In the genomic region with DNA sequence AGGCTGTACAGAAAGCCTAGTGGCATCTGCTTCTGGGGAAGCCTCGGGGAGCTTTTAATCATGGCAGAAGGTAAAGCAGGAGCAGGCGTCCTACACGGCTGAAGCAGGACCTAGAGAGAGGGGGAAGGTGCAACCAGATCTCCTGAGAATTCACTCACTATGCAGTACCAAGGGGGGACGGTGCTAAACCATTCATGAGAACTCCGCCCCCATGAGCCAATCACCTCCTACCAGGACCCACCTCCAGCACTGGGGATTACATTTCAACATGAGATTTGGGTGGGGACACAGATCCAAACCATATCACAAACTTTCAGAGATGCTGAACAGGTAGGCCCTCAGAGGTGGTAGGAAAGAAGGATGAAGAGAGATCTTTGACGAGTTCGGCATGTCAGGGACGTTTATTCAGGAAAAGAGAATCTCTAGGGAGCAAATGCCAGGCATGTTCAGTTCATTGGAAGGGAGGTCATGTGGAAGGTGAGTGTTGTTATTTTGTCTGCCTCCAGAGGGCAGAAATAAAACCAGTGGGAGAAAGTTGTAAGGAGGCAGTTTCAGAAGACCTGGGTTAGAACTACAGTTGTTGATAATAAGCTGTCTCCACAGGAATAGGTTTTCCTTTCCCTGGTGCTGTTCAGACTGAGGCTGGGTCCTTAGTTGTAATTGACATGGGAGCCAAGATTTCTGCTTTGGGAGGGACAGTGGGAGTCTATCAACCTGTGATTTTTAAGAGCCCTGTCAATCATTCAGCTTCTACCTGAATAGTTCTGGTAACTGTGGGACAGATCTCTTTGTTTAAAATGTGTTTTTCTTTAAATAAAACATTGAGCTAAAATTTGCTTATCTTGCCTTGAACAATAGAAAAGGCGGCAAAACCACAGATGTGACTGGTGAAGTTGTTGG, we compare ENCODE assay signal across 10 cellular contexts. TPM values are rescaled to one million over a fixed set of nuclear protein-coding genes. Genes with fewer than 3 reads are reported as not detected.
DNase-seq lines count a peak whose midpoint lies in the region; ATAC-seq and TF ChIP-seq lines count a peak whose summit lies in the region.
"Had no signal": no experiment of that assay in that cellular context is flagged by ENCODE, and none has a peak within 500 bp of the region (broad histone marks: within the 10 kb centered on the region; RNA-seq: fewer than 3 reads in every experiment).

No MANE protein-coding gene starts in this region.

- H3K4me3 ChIP-seq in HL-60 (replicated peaks; ENCODE audit: insufficient read depth, low read length), result no peak overlapping the region
- H3K4me3 ChIP-seq: BLaER1 treated with 17β-estradiol and CSF1 and Interleukin-3, amounts not matched to agents 10 nM and 100 nM had no signal

- TF ChIP-seq CTCF in HL-60 (IDR thresholded peaks at IDR 0.05; ENCODE audit: insufficient read depth, low read length), result peak; percentile 8

- H3K27me3 Mint-ChIP-seq in activated T-cell treated with anti-CD3 and anti-CD28 coated beads, Interleukin-2, amount 50 U/mL, for 4 hours (ENCODE audit: low read depth), result no peaks in the 10 kb centered on the region
- peaks cover 25 to 49% of the 10 kb centered on the region in 2 donors for H3K27me3 Mint-ChIP-seq in stimulated activated naive B cell treated with anti-CD40 and anti-IgM and Interleukin-4, amounts not matched to agents 10 μg/mL and 1 μg/mL and 100 μg/mL, for 72 hours

- ATAC-seq in activated T-cell treated with anti-CD3 and anti-CD28 coated beads, Interleukin-2, amount 50 U/mL, for 4 hours, result no peak
- ATAC-seq in stimulated activated naive B cell treated with anti-CD40 and anti-IgM and Interleukin-4, amounts not matched to agents 10 μg/mL and 1 μg/mL and 100 μg/mL, for 72 hours (replicated peaks), result no peak
- ATAC-seq in HG03196 (IDR thresholded peaks at IDR 0.05; ENCODE audit: unreplicated experiment) (no peak), GM21381 (IDR thresholded peaks at IDR 0.05; ENCODE audit: unreplicated experiment) (no peak)

- H3K27ac ChIP-seq in HL-60 (replicated peaks), result no peak overlapping the region; the same call in 1 of the 2 replicates
- H3K27ac ChIP-seq: BLaER1 treated with 17β-estradiol and CSF1 and Interleukin-3, amounts not matched to agents 10 nM and 100 nM had no signal

- no peaks in the 10 kb centered on the region for H3K9me3 Mint-ChIP-seq in activated T-cell treated with anti-CD3 and anti-CD28 coated beads, Interleukin-2, amount 50 U/mL, for 4 hours
- peaks cover 0 to 3% of the 10 kb centered on the region in 2 donors for H3K9me3 Mint-ChIP-seq in stimulated activated naive B cell treated with anti-CD40 and anti-IgM and Interleukin-4, amounts not matched to agents 10 μg/mL and 1 μg/mL and 100 μg/mL, for 72 hours
- H3K9me3 Mint-ChIP-seq: nephron had no signal

- H3K27me3 ChIP-seq in HL-60 (ENCODE audit: insufficient read depth, poor library complexity, severe bottlenecking), result no peaks in the 10 kb centered on the region
- H3K27me3 ChIP-seq: BLaER1 treated with 17β-estradiol and CSF1 and Interleukin-3, amounts not matched to agents 10 nM and 100 nM had no signal

- H3K4me3 Mint-ChIP-seq in activated T-cell treated with anti-CD3 and anti-CD28 coated beads, Interleukin-2, amount 50 U/mL, for 4 hours, result no peak overlapping the region
- H3K4me3 Mint-ChIP-seq in stimulated activated naive B cell treated with anti-CD40 and anti-IgM and Interleukin-4, amounts not matched to agents 10 μg/mL and 1 μg/mL and 100 μg/mL, for 72 hours, result no peak overlapping the region
- H3K4me3 Mint-ChIP-seq: nephron had no signal

- no peak overlapping the region for H3K27ac Mint-ChIP-seq in stimulated activated naive B cell treated with anti-CD40 and anti-IgM and Interleukin-4, amounts not matched to agents 10 μg/mL and 1 μg/mL and 100 μg/mL, for 72 hours

- peaks cover 15% of the 10 kb centered on the region for H3K4me1 Mint-ChIP-seq in activated T-cell treated with anti-CD3 and anti-CD28 coated beads, Interleukin-2, amount 50 U/mL, for 4 hours (ENCODE audit: low read depth)
- H3K4me1 Mint-ChIP-seq in stimulated activated naive B cell treated with anti-CD40 and anti-IgM and Interleukin-4, amounts not matched to agents 10 μg/mL and 1 μg/mL and 100 μg/mL, for 72 hours, result peaks cover 0 to 2% of the 10 kb centered on the region in 2 donors

- DNase-seq in NCI-H1092 treated with DMSO at 0.1 percent for 48 hours (lab: John Stamatoyannopoulos, UW), result peak; percentile 1
- DNase-seq in NCI-H1092 (lab: John Stamatoyannopoulos, UW), result no peak
- peak; percentile 26 to 51 for DNase-seq in HL-60 (ENCODE audit: low read depth in 1 of 2, low spot score in 1 of 2)
- DNase-seq in activated T-cell treated with anti-CD3 and anti-CD28 coated beads, Interleukin-2, amount 50 U/mL, for 4 hours, result peak; percentile 9
- DNase-seq in kidney glomerular epithelial cell (lab: John Stamatoyannopoulos, UW), result peak; percentile 14
- no peak for DNase-seq in stimulated activated naive B cell treated with anti-CD40 and anti-IgM and Interleukin-4, amounts not matched to agents 10 μg/mL and 1 μg/mL and 100 μg/mL, for 72 hours

- H3K36me3 Mint-ChIP-seq in activated T-cell treated with anti-CD3 and anti-CD28 coated beads, Interleukin-2, amount 50 U/mL, for 4 hours (ENCODE audit: insufficient read depth), result no peaks in the 10 kb centered on the region
- H3K36me3 Mint-ChIP-seq in stimulated activated naive B cell treated with anti-CD40 and anti-IgM and Interleukin-4, amounts not matched to agents 10 μg/mL and 1 μg/mL and 100 μg/mL, for 72 hours, result peaks cover 0 to 4% of the 10 kb centered on the region in 2 donors

RNA-seq across cellular contexts. Expression of gene FNDC3B, which starts 4.3 kb away (rescaled TPM):
- 10 to 100 TPM; 20.3 to 23.9 (median 21.2) TPM for total RNA-seq in activated T-cell treated with anti-CD3 and anti-CD28 coated beads, Interleukin-2, amount 50 U/mL, for 4 hours

Comparison
In these comparisons a context has a peak if more than half of its experiments do, and no peak if none do; other contexts are left out.
1. DNase-seq: peak in NCI-H1092 treated with DMSO at 0.1 percent for 48 hours (single experiment), HL-60 (2 of 2), activated T-cell treated with anti-CD3 and anti-CD28 coated beads, Interleukin-2, amount 50 U/mL, for 4 hours (single experiment) and kidney glomerular epithelial cell (single experiment); none in NCI-H1092 (single experiment) and stimulated activated naive B cell treated with anti-CD40 and anti-IgM and Interleukin-4, amounts not matched to agents 10 μg/mL and 1 μg/mL and 100 μg/mL, for 72 hours (single experiment).